ENCODE assay signal across 8 cellular contexts in the genomic region with DNA sequence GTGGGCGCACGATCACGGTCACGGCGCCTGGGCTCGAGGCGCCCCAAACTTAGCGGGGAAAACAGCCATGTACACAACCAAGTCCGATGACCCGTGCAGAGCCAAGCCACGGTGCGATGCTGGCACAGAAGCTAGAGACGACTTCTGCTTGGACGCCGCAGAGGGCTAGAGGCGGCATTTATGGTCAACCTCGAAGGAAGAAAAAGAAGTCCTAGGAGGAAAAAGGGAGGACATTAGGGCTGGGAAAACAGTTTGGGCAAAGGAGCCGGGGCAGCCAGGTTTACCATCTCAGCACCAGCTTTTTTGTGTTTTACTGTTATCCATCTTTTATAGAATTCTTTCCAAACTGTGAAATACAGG. TPM values are rescaled to one million over a fixed set of nuclear protein-coding genes. Genes with fewer than 3 reads are reported as not detected.
DNase-seq lines count a peak whose midpoint lies in the region; ATAC-seq and TF ChIP-seq lines count a peak whose summit lies in the region.

No MANE protein-coding gene starts in this region.

- peak overlapping the region; percentile 78 for H3K4me3 ChIP-seq in GM23338
- H3K4me3 ChIP-seq in SU-DHL-6 (ENCODE audit: insufficient read depth, low read length, poor library complexity, severe bottlenecking): peak overlapping the region; percentile 63
- H3K4me3 ChIP-seq in skin epidermis: peak overlapping the region; percentile 74 to 97 (median 82)

- peak overlapping the region; percentile 58 for H3K9ac ChIP-seq in SU-DHL-6 (ENCODE audit: low read length)

- H3K4me1 Mint-ChIP-seq in GM23338 (peaks cover 30% of the 10 kb centered on the region), glutamatergic neuron (ENCODE audit: low read depth, unreplicated experiment) (peaks cover 5% of the 10 kb centered on the region)

- no peaks in the 10 kb centered on the region for H3K9me3 Mint-ChIP-seq in GM23338
- peaks cover 1% of the 10 kb centered on the region for H3K9me3 Mint-ChIP-seq in glutamatergic neuron (ENCODE audit: unreplicated experiment)

- ATAC-seq in GM23338: no peak

- no peaks in the 10 kb centered on the region for H3K9me3 ChIP-seq in SU-DHL-6 (ENCODE audit: insufficient read depth, low read length)

- H3K27me3 ChIP-seq in GM23338 (ENCODE audit: insufficient read depth) (peaks cover 23% of the 10 kb centered on the region), SU-DHL-6 (ENCODE audit: low read length) (no peaks in the 10 kb centered on the region)

- DNase-seq in GM23338 (ENCODE audit: low spot score): no peak
- DNase-seq in glutamatergic neuron: no peak
- DNase-seq in GDM1 (lab: John Stamatoyannopoulos, UW): no peak
- DNase-seq in stimulated activated naive CD4-positive, alpha-beta T cell treated with Interleukin-2 at 50 U/mL for 16 hours (lab: John Stamatoyannopoulos, UW): no peak
- no peak for DNase-seq in HuH-7.5 (ENCODE audit: low spot score)
- no peak for DNase-seq in retina

- 0 out of 2 replicates have a peak overlapping the region, but pooled peaks have one; percentile 66 for H3K27ac ChIP-seq in GM23338 (ENCODE audit: low read depth)
- H3K27ac ChIP-seq in SU-DHL-6 (ENCODE audit: low read depth, low read length): no peak overlapping the region
- peak overlapping the region in 18 of 21 experiments; percentile 11 to 79 (median 64) for H3K27ac ChIP-seq in skin epidermis

- H3K36me3 ChIP-seq in GM23338 (ENCODE audit: insufficient read depth) (no peaks in the 10 kb centered on the region), SU-DHL-6 (ENCODE audit: low read length) (no peaks in the 10 kb centered on the region)

- peaks cover 28% of the 10 kb centered on the region for H3K4me1 ChIP-seq in GM23338 (ENCODE audit: insufficient read depth)

- H3K36me3 Mint-ChIP-seq in GM23338 (ENCODE audit: low read depth) (no peaks in the 10 kb centered on the region), glutamatergic neuron (ENCODE audit: unreplicated experiment) (peaks cover 5% of the 10 kb centered on the region)

- H4K20me1 ChIP-seq in GM23338 (replicated peaks; ENCODE audit: insufficient read depth) (0 out of 2 replicates have a peak, but pooled peaks cover 8% of the 10 kb centered on the region), SU-DHL-6 (ENCODE audit: low read depth, low read length) (peaks cover 7% of the 10 kb centered on the region; the same call in 1 of the 2 replicates)

- TF ChIP-seq CTCF in GM23338 (conservative IDR thresholded peaks at IDR 0.05; ENCODE audit: low read depth in 2 of 2) (no peak), SU-DHL-6 (IDR thresholded peaks at IDR 0.05; ENCODE audit: insufficient read depth, low read length, poor library complexity, severe bottlenecking) (no peak), glutamatergic neuron (IDR thresholded peaks at IDR 0.05; ENCODE audit: partially characterized antibody, unreplicated experiment) (no peak)

- H3K27me3 Mint-ChIP-seq in GM23338 (ENCODE audit: insufficient read depth, low read depth, poor library complexity): peaks cover 14% of the 10 kb centered on the region
- H3K27me3 Mint-ChIP-seq in glutamatergic neuron (ENCODE audit: unreplicated experiment): peaks cover 15% of the 10 kb centered on the region

- peaks cover 36% of the 10 kb centered on the region for H3K79me2 ChIP-seq in GM23338 (replicated peaks; ENCODE audit: insufficient read depth)
- H3K79me2 ChIP-seq in SU-DHL-6 (ENCODE audit: insufficient read depth, low read length): peaks cover 20% of the 10 kb centered on the region; the same call in 1 of the 2 replicates

- H3K4me3 Mint-ChIP-seq in GM23338 (peak overlapping the region; percentile 71), glutamatergic neuron (ENCODE audit: unreplicated experiment) (peak overlapping the region; percentile 70)

- H3K4me2 ChIP-seq in GM23338 (peak overlapping the region; percentile 94), SU-DHL-6 (ENCODE audit: low read depth, low read length, poor library complexity, severe bottlenecking) (peak overlapping the region; percentile 59)

- peak overlapping the region; percentile 97 for H2AFZ ChIP-seq in GM23338
- peak overlapping the region; percentile 82 for H2AFZ ChIP-seq in SU-DHL-6 (ENCODE audit: low read depth, low read length, severe bottlenecking)

- peaks cover 13% of the 10 kb centered on the region; the same call in 1 of the 2 replicates for H3F3A ChIP-seq in GM23338 (replicated peaks; ENCODE audit: low read depth)
- H3F3A ChIP-seq in SU-DHL-6 (ENCODE audit: insufficient read depth): peaks cover 4% of the 10 kb centered on the region; the same call in 1 of the 2 replicates

- no peak overlapping the region for H3K27ac Mint-ChIP-seq in GM23338
- H3K27ac Mint-ChIP-seq in glutamatergic neuron (ENCODE audit: unreplicated experiment): no peak overlapping the region

- H3K9me2 ChIP-seq in GM23338 (ENCODE audit: insufficient read depth): no peaks in the 10 kb centered on the region
- no peaks in the 10 kb centered on the region for H3K9me2 ChIP-seq in SU-DHL-6 (replicated peaks; ENCODE audit: insufficient read depth, low read length)

TF ChIP-seq in GM23338, 12 proteins besides CTCF, POLR2A, EP300 and RAD21:
- no peak for TF ChIP-seq STAT1 (IDR thresholded peaks at IDR 0.05; ENCODE audit: unreplicated experiment)
- no peak for TF ChIP-seq JUNB (IDR thresholded peaks at IDR 0.05; ENCODE audit: unreplicated experiment)
- no peak for TF ChIP-seq EZH2phosphoT487 (IDR thresholded peaks at IDR 0.05; ENCODE audit: unreplicated experiment)
- TF ChIP-seq POLR2AphosphoS5 (IDR thresholded peaks at IDR 0.05; ENCODE audit: low read depth): no peak
- TF ChIP-seq EZH2 (IDR thresholded peaks at IDR 0.05; ENCODE audit: low read depth, unreplicated experiment): no peak
- TF ChIP-seq, protein P1, sequence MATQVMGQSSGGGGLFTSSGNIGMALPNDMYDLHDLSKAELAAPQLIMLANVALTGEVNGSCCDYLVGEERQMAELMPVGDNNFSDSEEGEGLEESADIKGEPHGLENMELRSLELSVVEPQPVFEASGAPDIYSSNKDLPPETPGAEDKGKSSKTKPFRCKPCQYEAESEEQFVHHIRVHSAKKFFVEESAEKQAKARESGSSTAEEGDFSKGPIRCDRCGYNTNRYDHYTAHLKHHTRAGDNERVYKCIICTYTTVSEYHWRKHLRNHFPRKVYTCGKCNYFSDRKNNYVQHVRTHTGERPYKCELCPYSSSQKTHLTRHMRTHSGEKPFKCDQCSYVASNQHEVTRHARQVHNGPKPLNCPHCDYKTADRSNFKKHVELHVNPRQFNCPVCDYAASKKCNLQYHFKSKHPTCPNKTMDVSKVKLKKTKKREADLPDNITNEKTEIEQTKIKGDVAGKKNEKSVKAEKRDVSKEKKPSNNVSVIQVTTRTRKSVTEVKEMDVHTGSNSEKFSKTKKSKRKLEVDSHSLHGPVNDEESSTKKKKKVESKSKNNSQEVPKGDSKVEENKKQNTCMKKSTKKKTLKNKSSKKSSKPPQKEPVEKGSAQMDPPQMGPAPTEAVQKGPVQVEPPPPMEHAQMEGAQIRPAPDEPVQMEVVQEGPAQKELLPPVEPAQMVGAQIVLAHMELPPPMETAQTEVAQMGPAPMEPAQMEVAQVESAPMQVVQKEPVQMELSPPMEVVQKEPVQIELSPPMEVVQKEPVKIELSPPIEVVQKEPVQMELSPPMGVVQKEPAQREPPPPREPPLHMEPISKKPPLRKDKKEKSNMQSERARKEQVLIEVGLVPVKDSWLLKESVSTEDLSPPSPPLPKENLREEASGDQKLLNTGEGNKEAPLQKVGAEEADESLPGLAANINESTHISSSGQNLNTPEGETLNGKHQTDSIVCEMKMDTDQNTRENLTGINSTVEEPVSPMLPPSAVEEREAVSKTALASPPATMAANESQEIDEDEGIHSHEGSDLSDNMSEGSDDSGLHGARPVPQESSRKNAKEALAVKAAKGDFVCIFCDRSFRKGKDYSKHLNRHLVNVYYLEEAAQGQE (IDR thresholded peaks at IDR 0.05; ENCODE audit: unreplicated experiment): no peak
- TF ChIP-seq, protein P2, sequence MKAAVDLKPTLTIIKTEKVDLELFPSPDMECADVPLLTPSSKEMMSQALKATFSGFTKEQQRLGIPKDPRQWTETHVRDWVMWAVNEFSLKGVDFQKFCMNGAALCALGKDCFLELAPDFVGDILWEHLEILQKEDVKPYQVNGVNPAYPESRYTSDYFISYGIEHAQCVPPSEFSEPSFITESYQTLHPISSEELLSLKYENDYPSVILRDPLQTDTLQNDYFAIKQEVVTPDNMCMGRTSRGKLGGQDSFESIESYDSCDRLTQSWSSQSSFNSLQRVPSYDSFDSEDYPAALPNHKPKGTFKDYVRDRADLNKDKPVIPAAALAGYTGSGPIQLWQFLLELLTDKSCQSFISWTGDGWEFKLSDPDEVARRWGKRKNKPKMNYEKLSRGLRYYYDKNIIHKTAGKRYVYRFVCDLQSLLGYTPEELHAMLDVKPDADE (IDR thresholded peaks at IDR 0.05): no peak
- TF ChIP-seq ZNF331 (CRISPR knock-in tag; IDR thresholded peaks at IDR 0.05; ENCODE audit: low read depth): no peak
- no peak for TF ChIP-seq NANOG (IDR thresholded peaks at IDR 0.05; ENCODE audit: borderline replicate concordance)
- no peak for TF ChIP-seq CREB1 (CRISPR knock-in tag; IDR thresholded peaks at IDR 0.05; ENCODE audit: low read depth)
- no peak for TF ChIP-seq ZNF114 (CRISPR knock-in tag; IDR thresholded peaks at IDR 0.05)

RNA-seq across cellular contexts. Expression of a gene that starts 0.6 kb away (rescaled TPM):
- total RNA-seq in GM23338 (2014; rRNA removed; shearing (Covaris generic)): 22.1 and 27.5 TPM in 2 replicates
- polyA plus RNA-seq in GM23338 (2016; fragmentation: Nextera tagmentation; extraction: Ambion mirVana): 29.4 and 32.1 TPM in 2 replicates
- total RNA-seq in glutamatergic neuron (ENCODE audit: unreplicated experiment): 41.7 TPM
